Comparison of ENCODE assay signal across 1 cellular context in the genomic region with DNA sequence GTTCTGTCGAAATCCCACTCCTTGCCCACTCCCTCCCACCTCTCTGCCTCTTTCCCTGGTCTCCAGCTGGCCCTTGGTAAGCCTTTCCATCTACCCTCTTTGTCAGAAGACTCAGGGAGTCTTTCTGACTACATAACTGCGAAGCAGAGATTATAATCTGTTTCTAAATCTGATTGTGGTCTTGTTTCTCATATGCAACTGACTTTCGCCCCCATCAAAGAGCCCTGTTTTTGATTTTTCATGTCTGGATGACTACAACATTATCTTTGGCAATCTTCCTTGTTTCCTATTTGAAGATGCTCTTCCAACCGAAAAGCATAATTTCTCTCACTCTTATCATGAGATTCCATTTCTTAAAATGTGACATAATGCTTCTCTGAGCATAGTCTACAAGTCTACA.
"Had no signal": no experiment of that assay in that cellular context is flagged by ENCODE, and none has a peak within 500 bp of the region (broad histone marks: within the 10 kb centered on the region; RNA-seq: fewer than 3 reads in every experiment).

No MANE protein-coding gene starts in this region.

- DNase-seq: cortex of kidney had no signal
